In the genomic region with DNA sequence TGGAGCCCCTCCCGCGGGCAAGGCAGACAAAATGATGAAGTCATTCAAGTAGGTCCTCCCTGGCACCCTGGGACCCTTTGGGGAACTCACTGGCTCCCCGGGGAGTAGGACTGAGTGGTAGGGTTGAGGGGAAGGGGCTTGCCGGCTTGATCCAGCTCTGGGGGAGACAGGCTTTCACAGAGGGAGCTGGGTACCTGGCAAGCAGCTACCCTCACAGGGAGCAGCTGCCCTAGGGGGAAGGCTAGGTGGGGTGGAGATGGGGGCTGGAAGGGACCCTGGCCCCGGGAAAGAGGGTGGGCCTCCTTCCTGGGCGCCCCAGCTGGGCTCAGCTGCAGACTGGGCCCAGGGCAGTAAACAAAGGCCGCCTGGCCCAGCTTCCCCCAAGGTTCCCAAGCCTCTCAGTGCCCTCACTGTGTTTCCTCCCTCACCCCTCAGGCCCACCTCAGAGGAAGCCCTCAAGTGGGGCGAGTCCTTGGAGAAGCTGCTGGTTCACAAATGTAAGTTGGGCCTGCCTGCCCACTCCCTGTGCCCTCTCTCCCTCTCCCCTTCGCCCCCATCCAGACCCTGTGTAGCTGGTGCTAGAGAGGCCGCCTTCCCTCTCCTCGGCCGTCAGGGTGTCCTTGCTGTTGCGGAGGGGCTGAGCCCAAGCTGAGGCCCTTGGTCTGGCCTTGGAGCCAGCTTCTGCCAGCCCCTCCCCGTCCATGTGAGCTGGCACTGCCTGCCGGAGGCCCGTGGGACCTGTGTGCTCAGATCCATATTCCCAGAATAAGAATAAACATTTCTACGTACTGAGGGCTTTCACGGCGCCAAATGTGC, we compare ENCODE assay signal across 8 cellular contexts.
DNase-seq lines count a peak whose midpoint lies in the region; ATAC-seq and TF ChIP-seq lines count a peak whose summit lies in the region.

No MANE protein-coding gene starts in this region.

- H3K27ac Mint-ChIP-seq in activated naive CD8-positive, alpha-beta T cell treated with anti-CD3 and anti-CD28 coated beads for 36 hours, result peak overlapping the region; percentile 65
- no peak overlapping the region for H3K27ac Mint-ChIP-seq in activated naive CD8-positive, alpha-beta T cell treated with anti-CD3 and anti-CD28 coated beads, Interleukin-2, amount 50 U/mL, for 24 hours
- H3K27ac Mint-ChIP-seq in nephron, result peak overlapping the region; percentile 90 to 93 (median 90)

- no peaks in the 10 kb centered on the region for H3K9me3 Mint-ChIP-seq in activated naive CD8-positive, alpha-beta T cell treated with anti-CD3 and anti-CD28 coated beads for 36 hours
- no peaks in the 10 kb centered on the region for H3K9me3 Mint-ChIP-seq in activated naive CD8-positive, alpha-beta T cell treated with anti-CD3 and anti-CD28 coated beads, Interleukin-2, amount 50 U/mL, for 24 hours
- H3K9me3 Mint-ChIP-seq in nephron, result no peaks in the 10 kb centered on the region

- H3K27ac ChIP-seq in uterus, result peak overlapping the region; percentile 72 to 89

- H3K27me3 ChIP-seq in uterus, result no peaks in the 10 kb centered on the region

- H3K4me1 ChIP-seq in uterus, result peaks cover 0 to 5% of the 10 kb centered on the region in 2 donors

- H3K4me3 ChIP-seq in fibroblast of villous mesenchyme (ENCODE audit: low read depth, low read length) (peak overlapping the region; percentile 74), uterus (peak overlapping the region; percentile 46 to 49)

- intact Hi-C loops in uterus (cut with DNase I; ENCODE audit: low total_unique reads), result no loop called here

- TF ChIP-seq POLR2A in uterus (IDR thresholded peaks at IDR 0.05), result no peak

- H3K36me3 Mint-ChIP-seq in activated naive CD8-positive, alpha-beta T cell treated with anti-CD3 and anti-CD28 coated beads for 36 hours, result peaks cover 20% of the 10 kb centered on the region
- H3K36me3 Mint-ChIP-seq in activated naive CD8-positive, alpha-beta T cell treated with anti-CD3 and anti-CD28 coated beads, Interleukin-2, amount 50 U/mL, for 24 hours (ENCODE audit: low read depth), result peaks cover 29% of the 10 kb centered on the region
- peaks cover 17% of the 10 kb centered on the region for H3K36me3 Mint-ChIP-seq in nephron (ENCODE audit: low read depth)

- H3K36me3 ChIP-seq in uterus, result no peaks in the 10 kb centered on the region

- no peaks in the 10 kb centered on the region for H3K27me3 Mint-ChIP-seq in activated naive CD8-positive, alpha-beta T cell treated with anti-CD3 and anti-CD28 coated beads for 36 hours
- no peaks in the 10 kb centered on the region for H3K27me3 Mint-ChIP-seq in activated naive CD8-positive, alpha-beta T cell treated with anti-CD3 and anti-CD28 coated beads, Interleukin-2, amount 50 U/mL, for 24 hours
- H3K27me3 Mint-ChIP-seq in nephron (ENCODE audit: low read depth), result peaks cover 4% of the 10 kb centered on the region

- no peak for TF ChIP-seq CTCF in fibroblast of villous mesenchyme (IDR thresholded peaks at IDR 0.05; ENCODE audit: insufficient read depth, low read depth, low read length)
- TF ChIP-seq CTCF in nephron (IDR thresholded peaks at IDR 0.05; ENCODE audit: unreplicated experiment in 3 of 3), result no peak
- TF ChIP-seq CTCF in uterus (IDR thresholded peaks at IDR 0.05), result no peak

- H3K4me1 Mint-ChIP-seq in activated naive CD8-positive, alpha-beta T cell treated with anti-CD3 and anti-CD28 coated beads for 36 hours, result peaks cover 25% of the 10 kb centered on the region
- peaks cover 28% of the 10 kb centered on the region for H3K4me1 Mint-ChIP-seq in activated naive CD8-positive, alpha-beta T cell treated with anti-CD3 and anti-CD28 coated beads, Interleukin-2, amount 50 U/mL, for 24 hours
- H3K4me1 Mint-ChIP-seq in nephron, result peaks cover 65% of the 10 kb centered on the region

- no peak for ATAC-seq in activated naive CD8-positive, alpha-beta T cell treated with anti-CD3 and anti-CD28 coated beads, Interleukin-2, amount 50 U/mL, for 24 hours

- H3K4me3 Mint-ChIP-seq in activated naive CD8-positive, alpha-beta T cell treated with anti-CD3 and anti-CD28 coated beads for 36 hours, result no peak overlapping the region
- H3K4me3 Mint-ChIP-seq in activated naive CD8-positive, alpha-beta T cell treated with anti-CD3 and anti-CD28 coated beads, Interleukin-2, amount 50 U/mL, for 24 hours, result no peak overlapping the region
- H3K4me3 Mint-ChIP-seq in nephron, result peak overlapping the region; percentile 89 to 95 (median 90)

- no peaks in the 10 kb centered on the region for H3K9me3 ChIP-seq in uterus

- DNase-seq in activated naive CD8-positive, alpha-beta T cell treated with anti-CD3 and anti-CD28 coated beads for 36 hours, result no peak
- no peak for DNase-seq in activated naive CD8-positive, alpha-beta T cell treated with anti-CD3 and anti-CD28 coated beads, Interleukin-2, amount 50 U/mL, for 24 hours
- DNase-seq in fibroblast of villous mesenchyme (ENCODE audit: low read depth) (no peak), uterus (no peak), 8988T (no peak), NCI-H510A (lab: John Stamatoyannopoulos, UW) (no peak)
- no peak for DNase-seq in activated CD4-positive, alpha-beta T cell treated with anti-CD3 and anti-CD28 coated beads for 1 hour

Comparison
In these comparisons a context has a peak if more than half of its experiments do, and no peak if none do; other contexts are left out.
1. H3K4me3 Mint-ChIP-seq: peak in nephron (3 of 3); none in activated naive CD8-positive, alpha-beta T cell treated with anti-CD3 and anti-CD28 coated beads for 36 hours (single experiment) and activated naive CD8-positive, alpha-beta T cell treated with anti-CD3 and anti-CD28 coated beads, Interleukin-2, amount 50 U/mL, for 24 hours (single experiment).